12 cellular contexts compared by ENCODE assay signal in genomic region chr2:172087780-172088244, GRCh38. TPM values are rescaled to one million over a fixed set of nuclear protein-coding genes. Genes with fewer than 3 reads are reported as not detected.
A peak's percentile ranks its signal among the peaks of the same experiment; 100 is the strongest.
DNase-seq lines count a peak whose midpoint lies in the region; ATAC-seq and TF ChIP-seq lines count a peak whose summit lies in the region.
"Had no signal": no experiment of that assay in that cellular context is flagged by ENCODE, and none has a peak within 500 bp of the region (broad histone marks: within the 10 kb centered on the region; RNA-seq: fewer than 3 reads in every experiment).

No MANE protein-coding gene starts in this region.

- H3K36me3 Mint-ChIP-seq in activated CD4-positive, alpha-beta T cell treated with anti-CD3 and anti-CD28 coated beads, Interleukin-2, amount 10 ng/mL, durations not matched to agents 7 days and 5 days (ENCODE audit: low read depth), result peaks cover 6% of the 10 kb centered on the region
- H3K36me3 Mint-ChIP-seq in activated B cell treated with CpG ODN at 0.5 μM for 24 hours (ENCODE audit: low read depth), result peaks cover 2% of the 10 kb centered on the region
- H3K36me3 Mint-ChIP-seq in glutamatergic neuron (ENCODE audit: unreplicated experiment), result no peaks in the 10 kb centered on the region

- peak overlapping the region; percentile 92 for H3K4me2 ChIP-seq in smooth muscle cell

- H3K9me3 ChIP-seq in smooth muscle cell (replicated peaks; ENCODE audit: low read depth), result no peaks in the 10 kb centered on the region
- H3K9me3 ChIP-seq: BE2C, suprapubic skin had no signal

- H3K27me3 Mint-ChIP-seq in activated CD4-positive, alpha-beta T cell treated with anti-CD3 and anti-CD28 coated beads, Interleukin-2, amount 10 ng/mL, durations not matched to agents 7 days and 5 days, result peaks cover 94% of the 10 kb centered on the region
- H3K27me3 Mint-ChIP-seq in activated B cell treated with CpG ODN at 0.5 μM for 24 hours (peaks cover 74% of the 10 kb centered on the region), glutamatergic neuron (ENCODE audit: unreplicated experiment) (peaks cover 63% of the 10 kb centered on the region)

- peak overlapping the region; percentile 54 for H3K4me3 ChIP-seq in smooth muscle cell
- H3K4me3 ChIP-seq: suprapubic skin had no signal

- no peak overlapping the region for H3K27ac ChIP-seq in smooth muscle cell (ENCODE audit: low read depth)
- H3K27ac ChIP-seq: suprapubic skin had no signal

- H3K36me3 ChIP-seq in smooth muscle cell (ENCODE audit: low read depth), result no peaks in the 10 kb centered on the region
- H3K36me3 ChIP-seq: BE2C, suprapubic skin had no signal

- H3K27ac Mint-ChIP-seq in activated CD4-positive, alpha-beta T cell treated with anti-CD3 and anti-CD28 coated beads, Interleukin-2, amount 10 ng/mL, durations not matched to agents 7 days and 5 days, result peak overlapping the region; percentile 81
- H3K27ac Mint-ChIP-seq in activated B cell treated with CpG ODN at 0.5 μM for 24 hours (peak overlapping the region; percentile 65), glutamatergic neuron (ENCODE audit: unreplicated experiment) (no peak overlapping the region)

- POLR2A ChIA-PET in activated CD4-positive, alpha-beta T cell treated with anti-CD3 and anti-CD28 coated beads, Interleukin-2, amount 10 ng/mL, durations not matched to agents 7 days and 5 days (lab: Charles Lee), result no interaction called here
- POLR2A ChIA-PET in activated B cell treated with CpG ODN at 0.5 μM for 24 hours (lab: Charles Lee), result no interaction called here

- ATAC-seq in activated B cell treated with CpG ODN at 0.5 μM for 24 hours (ENCODE audit: low read depth) (no peak), HG03457 (IDR thresholded peaks at IDR 0.05; ENCODE audit: unreplicated experiment) (no peak)

- TF ChIP-seq CTCF in activated B cell treated with CpG ODN at 0.5 μM for 24 hours (IDR thresholded peaks at IDR 0.05) (no peak), glutamatergic neuron (IDR thresholded peaks at IDR 0.05; ENCODE audit: partially characterized antibody, unreplicated experiment) (no peak), smooth muscle cell (IDR thresholded peaks at IDR 0.05; ENCODE audit: borderline replicate concordance, insufficient read depth, poor library complexity, severe bottlenecking) (no peak)

- H3K79me2 ChIP-seq in smooth muscle cell (ENCODE audit: low read depth), result no peaks in the 10 kb centered on the region

- peaks cover 100% of the 10 kb centered on the region for H3K27me3 ChIP-seq in smooth muscle cell (ENCODE audit: low read depth)

- CTCF ChIA-PET in activated CD4-positive, alpha-beta T cell treated with anti-CD3 and anti-CD28 coated beads, Interleukin-2, amount 10 ng/mL, durations not matched to agents 7 days and 5 days (lab: Charles Lee), result interaction anchor here (0.6 to 2.0 kb wide), 4 partner anchors 14 to 497 kb away, joined by 3 to 9 read pairs (median 4); no protein-coding TSS in a partner anchor
- CTCF ChIA-PET in activated B cell treated with CpG ODN at 0.5 μM for 24 hours (lab: Charles Lee), result interaction anchor here (0.9 to 1.3 kb wide), 2 partner anchors 15 to 18 kb away, joined by 3 to 5 read pairs; partner anchors contain the start of gene DLX2

- intact Hi-C loops in activated B cell treated with CpG ODN at 0.5 μM for 24 hours (cut with micrococcal nuclease), result no loop called here

- H3K4me3 Mint-ChIP-seq in activated CD4-positive, alpha-beta T cell treated with anti-CD3 and anti-CD28 coated beads, Interleukin-2, amount 10 ng/mL, durations not matched to agents 7 days and 5 days, result peak overlapping the region; percentile 57
- no peak overlapping the region for H3K4me3 Mint-ChIP-seq in activated B cell treated with CpG ODN at 0.5 μM for 24 hours
- peak overlapping the region; percentile 69 for H3K4me3 Mint-ChIP-seq in glutamatergic neuron (ENCODE audit: unreplicated experiment)

- H3K9ac ChIP-seq in smooth muscle cell (ENCODE audit: low read depth), result no peak overlapping the region

- H3K9me3 Mint-ChIP-seq in activated CD4-positive, alpha-beta T cell treated with anti-CD3 and anti-CD28 coated beads, Interleukin-2, amount 10 ng/mL, durations not matched to agents 7 days and 5 days, result no peaks in the 10 kb centered on the region
- H3K9me3 Mint-ChIP-seq in activated B cell treated with CpG ODN at 0.5 μM for 24 hours (no peaks in the 10 kb centered on the region), glutamatergic neuron (ENCODE audit: unreplicated experiment) (peaks cover 28% of the 10 kb centered on the region)

- peaks cover 35% of the 10 kb centered on the region for H3K4me1 ChIP-seq in smooth muscle cell (ENCODE audit: low read depth)
- H3K4me1 ChIP-seq: BE2C had no signal

- H2AFZ ChIP-seq in smooth muscle cell (ENCODE audit: low read depth), result no peak overlapping the region

- peak; percentile 4 for DNase-seq in activated CD4-positive, alpha-beta T cell treated with anti-CD3 and anti-CD28 coated beads, Interleukin-2, amount 10 ng/mL, durations not matched to agents 7 days and 5 days
- no peak for DNase-seq in activated CD4-positive, alpha-beta T cell treated with anti-CD3 and anti-CD28 coated beads for 4 hours
- no peak for DNase-seq in activated B cell treated with CpG ODN at 0.5 μM for 24 hours
- peak; percentile 40 for DNase-seq in glutamatergic neuron
- no peak for DNase-seq in smooth muscle cell (lab: John Stamatoyannopoulos, UW; ENCODE audit: unreplicated experiment)
- no peak for DNase-seq in stimulated activated CD4-positive, alpha-beta T cell treated with anti-CD3 and anti-CD28 coated beads, Interleukin-2, amount 100 ng/mL, for 24 hours
- DNase-seq in glomerular visceral epithelial cell (ENCODE audit: extremely low spot score), result no peak
- DNase-seq: BE2C; NCI-H1436 treated with DMSO at 0.1 percent for 48 hours; stimulated activated CD4-positive, alpha-beta T cell treated with anti-CD3 and anti-CD28 coated beads, Interleukin-2, amount 100 ng/mL, for 48 hours had no signal

- H3K4me1 Mint-ChIP-seq in activated CD4-positive, alpha-beta T cell treated with anti-CD3 and anti-CD28 coated beads, Interleukin-2, amount 10 ng/mL, durations not matched to agents 7 days and 5 days, result peaks cover 60% of the 10 kb centered on the region
- H3K4me1 Mint-ChIP-seq in activated B cell treated with CpG ODN at 0.5 μM for 24 hours (peaks cover 39% of the 10 kb centered on the region), glutamatergic neuron (ENCODE audit: low read depth, unreplicated experiment) (peaks cover 30% of the 10 kb centered on the region)

- 23% methylated on average over 23 of the region's 23 CpGs for WGBS in smooth muscle cell (ENCODE audit: low lambda C conversion rate)

- no peaks in the 10 kb centered on the region for H4K20me1 ChIP-seq in smooth muscle cell (ENCODE audit: low read depth)

- H3F3A ChIP-seq in smooth muscle cell (ENCODE audit: low read depth), result no peaks in the 10 kb centered on the region

RNA-seq across cellular contexts. Expression of gene DLX1, which starts 2.5 kb away (rescaled TPM):
- total RNA-seq in activated CD4-positive, alpha-beta T cell treated with anti-CD3 and anti-CD28 coated beads, Interleukin-2, amount 10 ng/mL, durations not matched to agents 7 days and 5 days, result not detected
- not detected in 2 replicates for total RNA-seq in activated B cell treated with CpG ODN at 0.5 μM for 24 hours
- total RNA-seq in glutamatergic neuron (ENCODE audit: unreplicated experiment), result 0.61 TPM
- total RNA-seq in smooth muscle cell, result 2.0 and 3.5 TPM in 2 replicates
- polyA plus RNA-seq in smooth muscle cell, result 3.3 and 8.0 TPM in 2 replicates

RNA-seq across cellular contexts. Expression of gene DLX2, which starts 14.9 kb away (rescaled TPM):
- not detected for total RNA-seq in activated CD4-positive, alpha-beta T cell treated with anti-CD3 and anti-CD28 coated beads, Interleukin-2, amount 10 ng/mL, durations not matched to agents 7 days and 5 days
- 0.16 TPM in 1 of 2 replicates, not detected in the other for total RNA-seq in activated B cell treated with CpG ODN at 0.5 μM for 24 hours
- 1.4 TPM for total RNA-seq in glutamatergic neuron (ENCODE audit: unreplicated experiment)
- 1.9 and 3.6 TPM in 2 replicates for total RNA-seq in smooth muscle cell
- polyA plus RNA-seq in smooth muscle cell, result 1.9 and 8.5 TPM in 2 replicates

Comparison
In these comparisons a context has a peak if more than half of its experiments do, and no peak if none do; other contexts are left out.
1. DNase-seq: peak in activated CD4-positive, alpha-beta T cell treated with anti-CD3 and anti-CD28 coated beads, Interleukin-2, amount 10 ng/mL, durations not matched to agents 7 days and 5 days (single experiment) and glutamatergic neuron (single experiment); none in activated CD4-positive, alpha-beta T cell treated with anti-CD3 and anti-CD28 coated beads for 4 hours (0 of 2), activated B cell treated with CpG ODN at 0.5 μM for 24 hours (single experiment), smooth muscle cell (single experiment), stimulated activated CD4-positive, alpha-beta T cell treated with anti-CD3 and anti-CD28 coated beads, Interleukin-2, amount 100 ng/mL, for 24 hours (0 of 2) and glomerular visceral epithelial cell (single experiment).